ENCODE assay signal across 1 cellular context in genomic region chr2:27209621-27210401, GRCh38.
TF ChIP-seq lines count a peak whose summit lies in the region.

No MANE protein-coding gene starts in this region.

TF ChIP-seq in liver, 16 proteins besides CTCF, POLR2A, EP300 and RAD21:
- TF ChIP-seq JUND (IDR thresholded peaks at IDR 0.05), result peak in 1 of 2 donors; percentile 70
- TF ChIP-seq YY1 (IDR thresholded peaks at IDR 0.05), result peak; percentile 73
- no peak for TF ChIP-seq GABPA (IDR thresholded peaks at IDR 0.05 in 1 of 2, conservative IDR thresholded peaks at IDR 0.05 in 1 of 2)
- no peak for TF ChIP-seq MAX (IDR thresholded peaks at IDR 0.05)
- peak; percentile 22 for TF ChIP-seq FOXA2 (IDR thresholded peaks at IDR 0.05)
- no peak for TF ChIP-seq ATF3 (IDR thresholded peaks at IDR 0.05)
- no peak for TF ChIP-seq FOXA1 (IDR thresholded peaks at IDR 0.05)
- no peak for TF ChIP-seq TAF1 (conservative IDR thresholded peaks at IDR 0.05)
- TF ChIP-seq HNF4A (conservative IDR thresholded peaks at IDR 0.05), result peak; percentile 72 to 80
- TF ChIP-seq REST (IDR thresholded peaks at IDR 0.05), result peak; percentile 28
- no peak for TF ChIP-seq EGR1 (IDR thresholded peaks at IDR 0.05; ENCODE audit: low read depth in 2 of 2)
- TF ChIP-seq NR2F2 (IDR thresholded peaks at IDR 0.05), result no peak
- no peak for TF ChIP-seq ZBTB33 (IDR thresholded peaks at IDR 0.05)
- peak; percentile 68 to 83 for TF ChIP-seq RXRA (IDR thresholded peaks at IDR 0.05)
- peak; percentile 59 for TF ChIP-seq SP1 (IDR thresholded peaks at IDR 0.05)
- TF ChIP-seq HNF4G (IDR thresholded peaks at IDR 0.05), result peak; percentile 15
TF ChIP-seq in liver: peak in this region for 8.
